22 cellular contexts compared by ENCODE assay signal in the genomic region with DNA sequence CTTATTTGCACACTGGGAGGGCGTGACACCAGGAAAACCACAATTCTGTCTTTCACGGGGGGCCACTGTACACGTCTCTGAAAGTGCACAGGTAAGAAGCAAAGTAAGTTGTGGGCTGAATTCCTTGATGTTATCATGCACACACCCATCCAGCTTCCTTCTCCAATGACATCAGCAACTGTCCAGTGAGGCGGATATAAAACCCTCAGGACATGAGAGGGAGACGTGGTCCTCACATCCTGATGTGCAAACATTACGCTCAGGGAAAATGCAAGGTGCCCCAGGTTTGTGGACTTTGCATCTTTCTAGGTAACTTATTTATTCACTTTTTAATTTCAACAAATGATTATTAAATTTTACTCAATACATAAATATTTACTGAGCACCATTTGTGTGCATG. TPM values are rescaled to one million over a fixed set of nuclear protein-coding genes. Genes with fewer than 3 reads are reported as not detected.
"Had no signal": no experiment of that assay in that cellular context is flagged by ENCODE, and none has a peak within 500 bp of the region (broad histone marks: within the 10 kb centered on the region; RNA-seq: fewer than 3 reads in every experiment).

No MANE protein-coding gene starts in this region.

- H3K27ac ChIP-seq: ascending aorta, coronary artery, left ventricle myocardium inferior, prostate gland, tibial nerve, vagina had no signal

- DNase-seq: activated CD4-positive, alpha-beta T cell treated with anti-CD3 and anti-CD28 coated beads for 1 hour; activated gamma-delta T cell; foreskin melanocyte; glutamatergic neuron; hypothalamus; islet precursor cell; left ventricle myocardium inferior; mammary epithelial cell; midbrain; naive B cell; right cardiac atrium; stimulated activated naive CD8-positive, alpha-beta T cell treated with anti-CD3 and anti-CD28 coated beads, Interleukin-15, Interleukin-2, amounts not matched to agents 100 U/mL and 50 U/mL, for 24 hours; WERI-Rb-1 had no signal

- ATAC-seq: right cardiac atrium; stimulated activated naive CD8-positive, alpha-beta T cell treated with anti-CD3 and anti-CD28 coated beads, Interleukin-15, Interleukin-2, amounts not matched to agents 100 U/mL and 50 U/mL, for 24 hours had no signal

- H3K4me1 ChIP-seq: ascending aorta, left ventricle myocardium inferior, prostate gland, tibial nerve, vagina had no signal

- H3K9me3 ChIP-seq: ascending aorta, prostate gland, vagina had no signal

- H3K36me3 ChIP-seq: ascending aorta, left ventricle myocardium inferior, prostate gland, tibial nerve, vagina, WERI-Rb-1 had no signal

- H3K4me3 ChIP-seq: ascending aorta, coronary artery, left ventricle myocardium inferior, prostate gland, tibial nerve, vagina had no signal

- H3K27me3 ChIP-seq: ascending aorta, vagina had no signal

RNA-seq across cellular contexts. Expression of a gene that starts 3.0 kb away (rescaled TPM):
- total RNA-seq: activated CD8-positive, alpha-beta memory T cell treated with anti-CD3 and anti-CD28 coated beads for 36 hours; ascending aorta; epithelial cell of proximal tubule; left ventricle myocardium inferior; mammary epithelial cell; osteocyte; right cardiac atrium; skeletal muscle tissue; tibial nerve; vagina had no signal
- polyA plus RNA-seq: mammary epithelial cell, right cardiac atrium had no signal

RNA-seq across cellular contexts. Expression of a gene that starts 12.5 kb away (rescaled TPM):
- total RNA-seq: activated CD8-positive, alpha-beta memory T cell treated with anti-CD3 and anti-CD28 coated beads for 36 hours; ascending aorta; epithelial cell of proximal tubule; left ventricle myocardium inferior; mammary epithelial cell; osteocyte; prostate gland; right cardiac atrium; skeletal muscle tissue; tibial nerve; vagina had no signal
- polyA plus RNA-seq: mammary epithelial cell, right cardiac atrium had no signal

RNA-seq across cellular contexts. Expression of a gene that starts 32.5 kb away (rescaled TPM):
- total RNA-seq: ascending aorta, left ventricle myocardium inferior, osteocyte, right cardiac atrium, skeletal muscle tissue, tibial nerve had no signal
- polyA plus RNA-seq: mammary epithelial cell, right cardiac atrium had no signal

RNA-seq across cellular contexts. Expression of a gene that starts 40.4 kb away (rescaled TPM):
- total RNA-seq: epithelial cell of proximal tubule, left ventricle myocardium inferior, mammary epithelial cell, osteocyte had no signal
- polyA plus RNA-seq: mammary epithelial cell had no signal

RNA-seq across cellular contexts. Expression of a gene that starts 48.1 kb away (rescaled TPM):
- total RNA-seq: activated CD8-positive, alpha-beta memory T cell treated with anti-CD3 and anti-CD28 coated beads for 36 hours; ascending aorta; mammary epithelial cell had no signal
- polyA plus RNA-seq: mammary epithelial cell had no signal
